ENCODE assay signal across 22 cellular contexts in genomic region chr10:67015225-67015624, GRCh38.
DNase-seq lines count a peak whose midpoint lies in the region; ATAC-seq and TF ChIP-seq lines count a peak whose summit lies in the region.
"Had no signal": no experiment of that assay in that cellular context is flagged by ENCODE, and none has a peak within 500 bp of the region (broad histone marks: within the 10 kb centered on the region; RNA-seq: fewer than 3 reads in every experiment).

No MANE protein-coding gene starts in this region.

- ATAC-seq in GM18868 (IDR thresholded peaks at IDR 0.05; ENCODE audit: unreplicated experiment) (peak; percentile 68), HG03432 (IDR thresholded peaks at IDR 0.05; ENCODE audit: unreplicated experiment) (peak; percentile 73)
- ATAC-seq: foreskin keratinocyte, heart left ventricle, Right ventricle myocardium inferior had no signal

- no peak overlapping the region for H3K4me3 ChIP-seq in fibroblast of pulmonary artery (replicated peaks; ENCODE audit: low read depth, low read length)
- H3K4me3 ChIP-seq: BLaER1 treated with 17β-estradiol and CSF1 and Interleukin-3, amounts not matched to agents 10 nM and 100 nM; colonic mucosa; heart left ventricle had no signal

- DNase-seq in RPMI7951 (ENCODE audit: low read depth) (peak; percentile 2), fibroblast of pulmonary artery (ENCODE audit: low read depth) (peak; percentile 1), SW 1271 (lab: John Stamatoyannopoulos, UW) (no peak), islet precursor cell (no peak)
- no peak for DNase-seq in stimulated activated CD4-positive, alpha-beta T cell treated with anti-CD3 and anti-CD28 coated beads, Interleukin-12 subunit alpha, Interleukin-12 subunit beta, amount 100 ng/mL, for 4 hours
- DNase-seq: activated CD8-positive, alpha-beta memory T cell treated with anti-CD3 and anti-CD28 coated beads for 24 hours; activated naive CD4-positive, alpha-beta T cell treated with anti-CD3 and anti-CD28 coated beads, Interleukin-2, amount 10 ng/mL, durations not matched to agents 7 days and 5 days; amygdala; colonic mucosa; DMS79 treated with DMSO at 0.1 percent for 48 hours; effector memory CD4-positive, alpha-beta T cell; GF-D8; heart left ventricle; NCI-H1694 treated with DMSO at 0.1 percent for 48 hours; NCI-H526 treated with DMSO at 0.1 percent for 48 hours; nephron progenitor cell; stimulated activated CD4-positive, alpha-beta T cell treated with anti-CD3 and anti-CD28 coated beads, Interleukin-2, amount 100 ng/mL, for 48 hours had no signal

- no peak for TF ChIP-seq CTCF in fibroblast of pulmonary artery (IDR thresholded peaks at IDR 0.05; ENCODE audit: low read length, missing control alignments)

Comparison
In these comparisons a context has a peak if more than half of its experiments do, and no peak if none do; other contexts are left out.
1. DNase-seq: peak in RPMI7951 (single experiment) and fibroblast of pulmonary artery (single experiment); none in SW 1271 (0 of 2), islet precursor cell (single experiment) and stimulated activated CD4-positive, alpha-beta T cell treated with anti-CD3 and anti-CD28 coated beads, Interleukin-12 subunit alpha, Interleukin-12 subunit beta, amount 100 ng/mL, for 4 hours (single experiment).